In genomic region chr13:45770886-45771285, GRCh38 we compare ENCODE assay signal across 37 cellular contexts.
DNase-seq lines count a peak whose midpoint lies in the region; ATAC-seq, FAIRE-seq and TF ChIP-seq lines count a peak whose summit lies in the region.
"Had no signal": no experiment of that assay in that cellular context is flagged by ENCODE, and none has a peak within 500 bp of the region (broad histone marks: within the 10 kb centered on the region; RNA-seq: fewer than 3 reads in every experiment).

No MANE protein-coding gene starts in this region.

- H3K36me3 Mint-ChIP-seq in GM23338 (ENCODE audit: low read depth) (peaks cover 10% of the 10 kb centered on the region; the same call in 1 of the 3 replicates), endodermal cell (ENCODE audit: low read depth) (no peaks in the 10 kb centered on the region)
- H3K36me3 Mint-ChIP-seq: CD14-positive monocyte; CD4-positive, alpha-beta memory T cell; CD4-positive, CD25-positive, alpha-beta regulatory T cell; CD8-positive, alpha-beta memory T cell; CD8-positive, alpha-beta T cell had no signal

- CTCF ChIA-PET in HEK293 (lab: Yijun Ruan, JAX), result interaction anchor here (0.7 kb wide), 1 partner anchor 29 kb away, joined by 4 read pairs; no protein-coding TSS in a partner anchor

- H3K27ac ChIP-seq in GM23338 (ENCODE audit: low read depth) (no peak overlapping the region), HEK293 (ENCODE audit: extremely low read depth, low read depth, low read length) (no peak overlapping the region), endodermal cell (ENCODE audit: low read depth, low read length) (no peak overlapping the region), small intestine (ENCODE audit: low read depth in 1 of 2, low read length in 1 of 2) (no peak overlapping the region)
- H3K27ac ChIP-seq: 22Rv1; A549; BLaER1; BLaER1 treated with 17β-estradiol and CSF1 and Interleukin-3, amounts not matched to agents 10 nM and 100 nM; C4-2B had no signal

- FAIRE-seq in small intestine (lab: Jason Lieb, UNC), result no peak
- FAIRE-seq: A204.1, A549, D721Med had no signal

- no peaks in the 10 kb centered on the region for H3K79me2 ChIP-seq in GM23338 (replicated peaks; ENCODE audit: insufficient read depth)

- H3K9me3 Mint-ChIP-seq in GM23338 (peaks cover 11% of the 10 kb centered on the region), endodermal cell (peaks cover 10% of the 10 kb centered on the region)
- H3K9me3 Mint-ChIP-seq: CD4-positive, alpha-beta memory T cell; CD4-positive, alpha-beta T cell; CD8-positive, alpha-beta memory T cell had no signal

- H3K4me3 ChIP-seq in GM23338 (no peak overlapping the region), HEK293 (ENCODE audit: low read depth, low read length) (no peak overlapping the region), endodermal cell (ENCODE audit: low read length) (peak overlapping the region; percentile 32), small intestine (ENCODE audit: low read depth in 1 of 2, low read length in 2 of 2) (no peak overlapping the region)
- H3K4me3 ChIP-seq: A549; BLaER1; BLaER1 treated with 17β-estradiol and CSF1 and Interleukin-3, amounts not matched to agents 10 nM and 100 nM had no signal

- H3K9me3 ChIP-seq in HEK293 (ENCODE audit: control insufficient read depth, insufficient read depth, low read depth, low read length) (no peaks in the 10 kb centered on the region; the same call in 1 of the 2 replicates), endodermal cell (ENCODE audit: control insufficient read depth, low read length) (peaks cover 15% of the 10 kb centered on the region), small intestine (ENCODE audit: control insufficient read depth, low read depth) (no peaks in the 10 kb centered on the region)
- H3K9me3 ChIP-seq: A549, BE2C, BLaER1 had no signal

- H3F3A ChIP-seq in GM23338 (replicated peaks; ENCODE audit: low read depth), result 0 out of 2 replicates have a peak, but pooled peaks cover 5% of the 10 kb centered on the region

- H3K27ac Mint-ChIP-seq in GM23338 (peak overlapping the region; percentile 50; the same call in 1 of the 2 replicates), endodermal cell (no peak overlapping the region)
- H3K27ac Mint-ChIP-seq: B cell; CD14-positive monocyte; CD4-positive, alpha-beta memory T cell; CD4-positive, alpha-beta T cell; CD4-positive, CD25-positive, alpha-beta regulatory T cell; CD8-positive, alpha-beta memory T cell; CD8-positive, alpha-beta T cell had no signal

- H2AFZ ChIP-seq in GM23338, result no peak overlapping the region

- DNase-seq in GM23338 (ENCODE audit: low spot score) (no peak), endodermal cell (no peak), small intestine (peak; percentile 48), Right ventricle myocardium superior (no peak), GOT3 (lab: John Stamatoyannopoulos, UW) (no peak), NCI-H1436 (lab: John Stamatoyannopoulos, UW) (no peak)
- DNase-seq: 8988T; ACHN; AML-193; BE2C; C1 segment of cervical spinal cord; Caco-2; Calu3; CD4-positive, alpha-beta memory T cell; CD4-positive, alpha-beta T cell; CD4-positive, CD25-positive, alpha-beta regulatory T cell; CD8-positive, alpha-beta memory T cell; CD8-positive, alpha-beta T cell; COR-L47; DMS 273 treated with DMSO at 0.1 percent for 48 hours; DMS153; DMS53; DMS79; DMS79 treated with DMSO at 0.1 percent for 48 hours; DND-41; EL had no signal

- H3K27me3 ChIP-seq in GM23338 (ENCODE audit: insufficient read depth) (no peaks in the 10 kb centered on the region), endodermal cell (ENCODE audit: control insufficient read depth, insufficient read depth, low read length, poor library complexity, severe bottlenecking) (no peaks in the 10 kb centered on the region), small intestine (ENCODE audit: control insufficient read depth in 2 of 2, insufficient read depth in 2 of 2, low read length in 2 of 2) (no peaks in the 10 kb centered on the region)
- H3K27me3 ChIP-seq: BLaER1; BLaER1 treated with 17β-estradiol and CSF1 and Interleukin-3, amounts not matched to agents 10 nM and 100 nM had no signal

- ATAC-seq in GM23338 (no peak), Right ventricle myocardium superior (ENCODE audit: poor library complexity) (no peak), GM18909 (IDR thresholded peaks at IDR 0.05; ENCODE audit: poor library complexity, unreplicated experiment) (no peak)
- ATAC-seq: A549; CD8-positive, alpha-beta T cell had no signal

- intact Hi-C loops in Right ventricle myocardium superior (cut with DNase I), result no loop called here

- no peak overlapping the region for H3K4me3 Mint-ChIP-seq in GM23338
- no peak overlapping the region for H3K4me3 Mint-ChIP-seq in endodermal cell
- H3K4me3 Mint-ChIP-seq: B cell; CD14-positive monocyte; CD4-positive, alpha-beta memory T cell; CD4-positive, alpha-beta T cell; CD4-positive, CD25-positive, alpha-beta regulatory T cell; CD8-positive, alpha-beta memory T cell; CD8-positive, alpha-beta T cell had no signal

- H3K9me2 ChIP-seq in GM23338 (ENCODE audit: insufficient read depth), result 0 out of 2 replicates have a peak, but pooled peaks cover 3% of the 10 kb centered on the region

- POLR2A ChIA-PET in HEK293 (lab: Yijun Ruan, JAX), result no interaction called here

- no peak overlapping the region for H3K4me2 ChIP-seq in GM23338
- H3K4me2 ChIP-seq: A549; BLaER1; BLaER1 treated with 17β-estradiol and CSF1 and Interleukin-3, amounts not matched to agents 10 nM and 100 nM had no signal

- H3K9ac ChIP-seq in endodermal cell (ENCODE audit: extremely low read depth, low read length, poor library complexity, severe bottlenecking), result no peak overlapping the region
- H3K9ac ChIP-seq: BLaER1; BLaER1 treated with 17β-estradiol and CSF1 and Interleukin-3, amounts not matched to agents 10 nM and 100 nM had no signal

- no peaks in the 10 kb centered on the region for H4K20me1 ChIP-seq in GM23338 (replicated peaks; ENCODE audit: insufficient read depth)
- H4K20me1 ChIP-seq: BLaER1; BLaER1 treated with 17β-estradiol and CSF1 and Interleukin-3, amounts not matched to agents 10 nM and 100 nM had no signal

- no peaks in the 10 kb centered on the region for H3K36me3 ChIP-seq in GM23338 (ENCODE audit: insufficient read depth)
- H3K36me3 ChIP-seq in HEK293 (ENCODE audit: control insufficient read depth in 2 of 2, insufficient read depth in 1 of 2, low read length in 2 of 2), result no peaks in the 10 kb centered on the region
- H3K36me3 ChIP-seq in endodermal cell (ENCODE audit: control insufficient read depth, insufficient read depth, low read length), result no peaks in the 10 kb centered on the region
- H3K36me3 ChIP-seq in small intestine (ENCODE audit: control insufficient read depth in 2 of 2, insufficient read depth in 2 of 2, low read length in 2 of 2), result no peaks in the 10 kb centered on the region
- H3K36me3 ChIP-seq: BE2C; BLaER1; BLaER1 treated with 17β-estradiol and CSF1 and Interleukin-3, amounts not matched to agents 10 nM and 100 nM had no signal

- H3K4me1 ChIP-seq in GM23338 (ENCODE audit: insufficient read depth) (peaks cover 51% of the 10 kb centered on the region), HEK293 (ENCODE audit: control insufficient read depth, insufficient read depth, low read length) (peaks cover 6% of the 10 kb centered on the region; the same call in 1 of the 2 replicates), endodermal cell (ENCODE audit: control insufficient read depth, insufficient read depth, low read length) (peaks cover 29% of the 10 kb centered on the region), small intestine (ENCODE audit: control insufficient read depth in 2 of 2, insufficient read depth in 1 of 2, low read depth in 1 of 2, low read length in 1 of 2) (no peaks in the 10 kb centered on the region)
- H3K4me1 ChIP-seq: A549, BE2C, Caco-2 had no signal

- H3K4me1 Mint-ChIP-seq in GM23338 (peaks cover 63% of the 10 kb centered on the region), endodermal cell (peaks cover 51% of the 10 kb centered on the region)
- H3K4me1 Mint-ChIP-seq: B cell; CD4-positive, alpha-beta memory T cell; CD8-positive, alpha-beta memory T cell had no signal

- H3K27me3 Mint-ChIP-seq in GM23338 (ENCODE audit: insufficient read depth, low read depth, poor library complexity) (peaks cover 17% of the 10 kb centered on the region), endodermal cell (ENCODE audit: insufficient read depth) (no peaks in the 10 kb centered on the region)
- H3K27me3 Mint-ChIP-seq: CD4-positive, alpha-beta T cell had no signal

- WGBS in endodermal cell (ENCODE audit: insufficient coverage in 1 of 2, insufficient read length in 1 of 2), 2 experiments, result 84 to 92% methylated on average over 2 of the region's 2 CpGs
- WGBS in small intestine, 3 donors, result 52 to 82% (median 65%) methylated on average over 2 of the region's 2 CpGs

- no peak for TF ChIP-seq CTCF in GM23338 (conservative IDR thresholded peaks at IDR 0.05; ENCODE audit: low read depth in 2 of 2)
- TF ChIP-seq CTCF in HEK293 (tag by site-specific recombination; IDR thresholded peaks at IDR 0.05), result no peak
- no peak for TF ChIP-seq CTCF in endodermal cell (conservative IDR thresholded peaks at IDR 0.05)

TF ChIP-seq in GM23338, 12 proteins besides CTCF, POLR2A, EP300 and RAD21 (continues in another document):
- TF ChIP-seq ETS1 (IDR thresholded peaks at IDR 0.05) (no peak), EZH2phosphoT487 (IDR thresholded peaks at IDR 0.05; ENCODE audit: unreplicated experiment) (no peak)

TF ChIP-seq in HEK293, 187 proteins besides CTCF, POLR2A, EP300 and RAD21:
- TF ChIP-seq YY1 (tag by site-specific recombination; IDR thresholded peaks at IDR 0.05) (no peak), ZNF174 (tag by site-specific recombination; IDR thresholded peaks at IDR 0.05) (no peak), ZNF311 (tag by site-specific recombination; IDR thresholded peaks at IDR 0.05; ENCODE audit: borderline replicate concordance) (no peak), ZNF530 (tag by site-specific recombination; IDR thresholded peaks at IDR 0.05; ENCODE audit: low read depth) (peak; percentile 99), ZNF623 (tag by site-specific recombination; IDR thresholded peaks at IDR 0.05) (no peak), ZNF837 (tag by site-specific recombination; IDR thresholded peaks at IDR 0.05) (no peak), ZFHX2 (tag by site-specific recombination; conservative IDR thresholded peaks at IDR 0.05) (no peak), ZSCAN16 (tag by site-specific recombination; IDR thresholded peaks at IDR 0.05) (no peak)
